Comparison of ENCODE assay signal across 16 cellular contexts in genomic region chr7:44471436-44471835, GRCh38.
"Had no signal": no experiment of that assay in that cellular context is flagged by ENCODE, and none has a peak within 500 bp of the region (broad histone marks: within the 10 kb centered on the region; RNA-seq: fewer than 3 reads in every experiment).

No MANE protein-coding gene starts in this region.

- ATAC-seq: activated CD8-positive, alpha-beta T cell treated with anti-CD3 and anti-CD28 coated beads, Interleukin-2, amount 10 ng/mL, durations not matched to agents 7 days and 5 days; gastrocnemius medialis; mucosa of descending colon; naive thymus-derived CD8-positive, alpha-beta T cell; stimulated activated memory B cell treated with anti-CD40 and anti-IgM and Interleukin-4, amounts not matched to agents 10 μg/mL and 1 μg/mL and 100 μg/mL, for 72 hours had no signal

- H3K9me3 Mint-ChIP-seq: activated B cell treated with CpG ODN at 0.5 μM for 24 hours; naive thymus-derived CD8-positive, alpha-beta T cell; stimulated activated memory B cell treated with anti-CD40 and anti-IgM and Interleukin-4, amounts not matched to agents 10 μg/mL and 1 μg/mL and 100 μg/mL, for 72 hours had no signal

- H3K4me3 ChIP-seq: dorsolateral prefrontal cortex, gastrocnemius medialis, heart right ventricle, mucosa of descending colon, thyroid gland had no signal

- H3K27ac ChIP-seq: gastrocnemius medialis, heart right ventricle, neutrophil, parathyroid adenoma, thyroid gland had no signal

- H3K27ac Mint-ChIP-seq: activated B cell treated with CpG ODN at 0.5 μM for 24 hours; activated CD8-positive, alpha-beta T cell treated with anti-CD3 and anti-CD28 coated beads, Interleukin-2, amount 10 ng/mL, durations not matched to agents 7 days and 5 days; stimulated activated memory B cell treated with anti-CD40 and anti-IgM and Interleukin-4, amounts not matched to agents 10 μg/mL and 1 μg/mL and 100 μg/mL, for 72 hours had no signal

- H3K27me3 Mint-ChIP-seq: activated B cell treated with CpG ODN at 0.5 μM for 24 hours; naive thymus-derived CD8-positive, alpha-beta T cell; stimulated activated memory B cell treated with anti-CD40 and anti-IgM and Interleukin-4, amounts not matched to agents 10 μg/mL and 1 μg/mL and 100 μg/mL, for 72 hours had no signal

- H3K27me3 ChIP-seq: dorsolateral prefrontal cortex, gastrocnemius medialis, heart right ventricle, neutrophil, thyroid gland had no signal

- DNase-seq: activated B cell treated with CpG ODN at 0.5 μM for 24 hours; activated CD4-positive, alpha-beta T cell treated with anti-CD3 and anti-CD28 coated beads for 48 hours; activated CD8-positive, alpha-beta memory T cell treated with anti-CD3 and anti-CD28 coated beads, Interleukin-2, amount 50 U/mL, for 4 hours; activated CD8-positive, alpha-beta T cell treated with anti-CD3 and anti-CD28 coated beads, Interleukin-2, amount 10 ng/mL, durations not matched to agents 7 days and 5 days; activated naive CD4-positive, alpha-beta T cell treated with Interleukin-2 at 50 U/mL for 16 hours; dorsolateral prefrontal cortex; erythroblast; gastrocnemius medialis; heart right ventricle; mucosa of descending colon; naive thymus-derived CD8-positive, alpha-beta T cell; stimulated activated CD4-positive, alpha-beta T cell treated with anti-CD3 and anti-CD28 coated beads, Interleukin-2, amount 100 ng/mL, for 48 hours; thyroid gland had no signal

- H3K4me3 Mint-ChIP-seq: activated B cell treated with CpG ODN at 0.5 μM for 24 hours; activated CD8-positive, alpha-beta T cell treated with anti-CD3 and anti-CD28 coated beads, Interleukin-2, amount 10 ng/mL, durations not matched to agents 7 days and 5 days; naive thymus-derived CD8-positive, alpha-beta T cell; stimulated activated memory B cell treated with anti-CD40 and anti-IgM and Interleukin-4, amounts not matched to agents 10 μg/mL and 1 μg/mL and 100 μg/mL, for 72 hours had no signal

- H3K9me3 ChIP-seq: gastrocnemius medialis, heart right ventricle, mucosa of descending colon, neutrophil, thyroid gland had no signal

- H3K9ac ChIP-seq: parathyroid adenoma had no signal

- H3K36me3 ChIP-seq: thyroid gland had no signal
